In genomic region chr3:45830121-45830520, GRCh38 we compare ENCODE assay signal across 11 cellular contexts. TPM values are rescaled to one million over a fixed set of nuclear protein-coding genes. Genes with fewer than 3 reads are reported as not detected.
"Had no signal": no experiment of that assay in that cellular context is flagged by ENCODE, and none has a peak within 500 bp of the region (broad histone marks: within the 10 kb centered on the region; RNA-seq: fewer than 3 reads in every experiment).

No MANE protein-coding gene starts in this region.

- H3K4me2 ChIP-seq: GM23338 had no signal

- H3K27ac ChIP-seq: GM23248 had no signal

- H3K36me3 ChIP-seq: HAP-1 had no signal

- DNase-seq: GM23248, GOT3, H7, H9, HCEC 1CT, HFFc6 had no signal

- H3K4me1 ChIP-seq: HAP-1 had no signal

- H3K9ac ChIP-seq: GM23248 had no signal

- H2AFZ ChIP-seq: GM23248, GM23338 had no signal

- H3K9me3 ChIP-seq: HAP-1 had no signal

- ATAC-seq: GM23338, HCT116 had no signal

- H3K4me3 ChIP-seq: GM23248, GM23338, HAP-1 had no signal

RNA-seq across cellular contexts. Expression of gene SLC6A20, which starts 33.8 kb away (rescaled TPM):
- total RNA-seq: GM23248, H1, H4, HFFc6 had no signal
- polyA plus RNA-seq: GM23248 had no signal

RNA-seq across cellular contexts. Expression of gene CCR9, which starts 56.2 kb away (rescaled TPM):
- total RNA-seq: GM23248, GM23338, H1, H4, H7, H9, HFFc6 had no signal
- polyA plus RNA-seq: GM23248, GM23338, H1 had no signal
